Comparison of ENCODE assay signal across 9 cellular contexts in genomic region chr4:121070696-121071639, GRCh38. TPM values are rescaled to one million over a fixed set of nuclear protein-coding genes. Genes with fewer than 3 reads are reported as not detected.
DNase-seq lines count a peak whose midpoint lies in the region; ATAC-seq, FAIRE-seq and TF ChIP-seq lines count a peak whose summit lies in the region.
"Had no signal": no experiment of that assay in that cellular context is flagged by ENCODE, and none has a peak within 500 bp of the region (broad histone marks: within the 10 kb centered on the region; RNA-seq: fewer than 3 reads in every experiment).

No MANE protein-coding gene starts in this region.

- H3K27me3 ChIP-seq in HUES6 (ENCODE audit: control insufficient read depth, insufficient read depth, low read length), result peaks cover 64% of the 10 kb centered on the region
- peaks cover 0 to 74% (median 11%) of the 10 kb centered on the region in 7 donors for H3K27me3 ChIP-seq in heart right ventricle
- H3K27me3 ChIP-seq in pancreas, result peaks cover 0 to 7% (median 0%) of the 10 kb centered on the region in 4 donors

- H3K36me3 ChIP-seq in HUES6 (ENCODE audit: control insufficient read depth, insufficient read depth, low read length) (no peaks in the 10 kb centered on the region), heart right ventricle (no peaks in the 10 kb centered on the region), pancreas (no peaks in the 10 kb centered on the region)

- peak overlapping the region; percentile 77 for H3K4me3 Mint-ChIP-seq in activated naive CD4-positive, alpha-beta T cell treated with anti-CD3 and anti-CD28 coated beads, Interleukin-2, amount 10 ng/mL, durations not matched to agents 7 days and 5 days

- peaks cover 14% of the 10 kb centered on the region for H3K4me1 ChIP-seq in HUES6 (ENCODE audit: control insufficient read depth, insufficient read depth, low read length)
- H3K4me1 ChIP-seq in heart right ventricle, result peaks cover 0 to 31% (median 18%) of the 10 kb centered on the region in 9 donors
- peaks cover 0 to 12% (median 5%) of the 10 kb centered on the region in 3 donors for H3K4me1 ChIP-seq in pancreas

- peak overlapping the region; percentile 26 for H3K27ac Mint-ChIP-seq in activated naive CD4-positive, alpha-beta T cell treated with anti-CD3 and anti-CD28 coated beads, Interleukin-2, amount 10 ng/mL, durations not matched to agents 7 days and 5 days

- TF ChIP-seq CTCF in heart right ventricle (IDR thresholded peaks at IDR 0.05), result peak in 7 of 9 donors; percentile 20 to 47 (median 31)
- TF ChIP-seq CTCF in pancreas (IDR thresholded peaks at IDR 0.05), result peak in 3 of 4 donors; percentile 11 to 24 (median 18)

- H3K9ac ChIP-seq in HUES6 (ENCODE audit: low read length), result peak overlapping the region; percentile 54

- peak; percentile 36 for DNase-seq in CD1c-positive myeloid dendritic cell (ENCODE audit: extremely low spot score)
- DNase-seq in activated naive CD4-positive, alpha-beta T cell treated with anti-CD3 and anti-CD28 coated beads, Interleukin-2, amount 10 ng/mL, durations not matched to agents 7 days and 5 days, result peak; percentile 40
- DNase-seq in heart right ventricle, result peak; percentile 33 to 41
- peak; percentile 28 to 79 (median 52) for DNase-seq in pancreas

- no peaks in the 10 kb centered on the region for H3K9me3 ChIP-seq in HUES6 (ENCODE audit: control insufficient read depth, insufficient read depth, low read depth, low read length)
- no peaks in the 10 kb centered on the region for H3K9me3 ChIP-seq in heart right ventricle
- no peaks in the 10 kb centered on the region for H3K9me3 ChIP-seq in pancreas

- intact Hi-C loops in heart right ventricle (cut with DNase I), result loop anchor here in 3 of 10 donors (5.0 to 10.0 kb wide), 3 partner anchors 39 to 149 kb away; partner anchors contain the start of gene PRDM5 (in 3 of the 3)
- intact Hi-C loops in pancreas (cut with DNase I), result no loop called here

- peaks cover 61% of the 10 kb centered on the region for H3K27me3 Mint-ChIP-seq in activated naive CD4-positive, alpha-beta T cell treated with anti-CD3 and anti-CD28 coated beads, Interleukin-2, amount 10 ng/mL, durations not matched to agents 7 days and 5 days

- H3K27ac ChIP-seq in HUES6 (ENCODE audit: low read depth, low read length), result no peak overlapping the region
- peak overlapping the region; percentile 54 to 86 (median 74) for H3K27ac ChIP-seq in heart right ventricle
- H3K27ac ChIP-seq in pancreas, result no peak overlapping the region

- H3K4me3 ChIP-seq in HUES6 (ENCODE audit: low read depth, low read length) (peak overlapping the region; percentile 76), heart right ventricle (peak overlapping the region; percentile 47 to 72 (median 62)), pancreas (peak overlapping the region; percentile 14 to 47 (median 37))

- no peaks in the 10 kb centered on the region for H3K36me3 Mint-ChIP-seq in activated naive CD4-positive, alpha-beta T cell treated with anti-CD3 and anti-CD28 coated beads, Interleukin-2, amount 10 ng/mL, durations not matched to agents 7 days and 5 days

- peak; percentile 60 to 78 (median 70) for ATAC-seq in heart right ventricle
- ATAC-seq in pancreas, result peak; percentile 75 to 85 (median 79)
- ATAC-seq in HG02981 (IDR thresholded peaks at IDR 0.05; ENCODE audit: unreplicated experiment), result no peak
- no peak for ATAC-seq in HG02852 (IDR thresholded peaks at IDR 0.05; ENCODE audit: unreplicated experiment)
- ATAC-seq in HG02884 (IDR thresholded peaks at IDR 0.05; ENCODE audit: unreplicated experiment), result no peak

- peaks cover 31% of the 10 kb centered on the region for H3K4me1 Mint-ChIP-seq in activated naive CD4-positive, alpha-beta T cell treated with anti-CD3 and anti-CD28 coated beads, Interleukin-2, amount 10 ng/mL, durations not matched to agents 7 days and 5 days

- H3K9me3 Mint-ChIP-seq in activated naive CD4-positive, alpha-beta T cell treated with anti-CD3 and anti-CD28 coated beads, Interleukin-2, amount 10 ng/mL, durations not matched to agents 7 days and 5 days, result no peaks in the 10 kb centered on the region

- CTCF ChIA-PET in activated naive CD4-positive, alpha-beta T cell treated with anti-CD3 and anti-CD28 coated beads, Interleukin-2, amount 10 ng/mL, durations not matched to agents 7 days and 5 days (lab: Charles Lee), result interaction anchor here (0.6 to 0.8 kb wide), 3 partner anchors 121 to 276 kb away, joined by 3 to 4 read pairs (median 3); no protein-coding TSS in a partner anchor

- no peak for FAIRE-seq in pancreas (lab: Jason Lieb, UNC)
- FAIRE-seq: islet of Langerhans had no signal

- 2 to 4% methylated on average over 64 of the region's 64 CpGs for WGBS in heart right ventricle, 2 donors
- WGBS in pancreas, 2 donors, result 7% methylated on average over 54 to 64 of the region's 64 CpGs

RNA-seq across cellular contexts. Expression of gene NDNF, which starts 1.4 kb away (rescaled TPM):
- 10 to 100 TPM in 2 of 10 donors, 1 to 10 TPM in 8; 3.4 to 17.9 (median 7.3) TPM for total RNA-seq in heart right ventricle
- polyA plus RNA-seq in heart right ventricle, result 1 to 10 TPM; 2.8 to 4.6 TPM
- under 1 TPM; 0.12 to 0.43 (median 0.28) TPM for total RNA-seq in pancreas
- under 1 TPM; 0.19 to 0.40 TPM for polyA plus RNA-seq in pancreas

Comparison
In these comparisons a context has a peak if more than half of its experiments do, and no peak if none do; other contexts are left out.
1. H3K27ac ChIP-seq: peak in heart right ventricle (10 of 10); none in HUES6 (single experiment) and pancreas (0 of 4).
2. ATAC-seq: peak in heart right ventricle (8 of 8) and pancreas (4 of 4); none in HG02981 (single experiment), HG02852 (single experiment) and HG02884 (single experiment).
3. Peak in every context shown above with its lines, with median percentiles within 50 percentile points of each other: DNase-seq and H3K4me3 ChIP-seq.